8 cellular contexts compared by ENCODE assay signal in genomic region chr7:101754432-101755159, GRCh38.
DNase-seq lines count a peak whose midpoint lies in the region; ATAC-seq and TF ChIP-seq lines count a peak whose summit lies in the region.

No MANE protein-coding gene starts in this region.

- H3K27me3 ChIP-seq in foreskin keratinocyte: no peaks in the 10 kb centered on the region
- no peaks in the 10 kb centered on the region for H3K27me3 ChIP-seq in smooth muscle cell (ENCODE audit: low read depth)

- H3K4me3 ChIP-seq in smooth muscle cell: peak overlapping the region; percentile 34

- H3K4me2 ChIP-seq in smooth muscle cell: peak overlapping the region; percentile 56

- H2AFZ ChIP-seq in smooth muscle cell (ENCODE audit: low read depth): peak overlapping the region; percentile 62

- peaks cover 24% of the 10 kb centered on the region for H3K4me1 Mint-ChIP-seq in activated naive CD4-positive, alpha-beta T cell treated with anti-CD3 and anti-CD28 coated beads, Interleukin-2, amount 10 ng/mL, durations not matched to agents 7 days and 5 days
- H3K4me1 Mint-ChIP-seq in T-helper 2 cell treated with Interferon-gamma antibody and Interleukin-4, amounts not matched to agents 5 μg/mL and 100 μg/mL, for 36 hours (ENCODE audit: low read depth): peaks cover 20% of the 10 kb centered on the region

- no peaks in the 10 kb centered on the region for H3F3A ChIP-seq in smooth muscle cell (ENCODE audit: low read depth)

- peak overlapping the region; percentile 82 for H3K27ac Mint-ChIP-seq in activated naive CD4-positive, alpha-beta T cell treated with anti-CD3 and anti-CD28 coated beads, Interleukin-2, amount 10 ng/mL, durations not matched to agents 7 days and 5 days
- peak overlapping the region; percentile 91 for H3K27ac Mint-ChIP-seq in T-helper 2 cell treated with Interferon-gamma antibody and Interleukin-4, amounts not matched to agents 5 μg/mL and 100 μg/mL, for 36 hours

- CTCF ChIA-PET in activated naive CD4-positive, alpha-beta T cell treated with anti-CD3 and anti-CD28 coated beads, Interleukin-2, amount 10 ng/mL, durations not matched to agents 7 days and 5 days (lab: Charles Lee): interaction anchor here (0.6 to 2.4 kb wide), 2 partner anchors 11 to 175 kb away, joined by 4 to 26 read pairs; no protein-coding TSS in a partner anchor

- no peak for DNase-seq in activated naive CD4-positive, alpha-beta T cell treated with anti-CD3 and anti-CD28 coated beads, Interleukin-2, amount 10 ng/mL, durations not matched to agents 7 days and 5 days
- no peak for DNase-seq in activated naive CD4-positive, alpha-beta T cell treated with Interleukin-2 at 50 U/mL for 16 hours
- DNase-seq in T-helper 2 cell treated with Interferon-gamma antibody and Interleukin-4, amounts not matched to agents 5 μg/mL and 100 μg/mL, for 36 hours (ENCODE audit: low spot score): no peak
- DNase-seq in foreskin keratinocyte: peak; percentile 4 to 20
- no peak for DNase-seq in smooth muscle cell (lab: John Stamatoyannopoulos, UW; ENCODE audit: unreplicated experiment)
- no peak for DNase-seq in cerebellum (ENCODE audit: low spot score)
- DNase-seq in NCI-H774 (lab: John Stamatoyannopoulos, UW): no peak

- H3K4me1 ChIP-seq in foreskin keratinocyte: no peaks in the 10 kb centered on the region
- H3K4me1 ChIP-seq in smooth muscle cell (ENCODE audit: low read depth): no peaks in the 10 kb centered on the region

- H3K27me3 Mint-ChIP-seq in activated naive CD4-positive, alpha-beta T cell treated with anti-CD3 and anti-CD28 coated beads, Interleukin-2, amount 10 ng/mL, durations not matched to agents 7 days and 5 days: peaks cover 3% of the 10 kb centered on the region
- no peaks in the 10 kb centered on the region for H3K27me3 Mint-ChIP-seq in T-helper 2 cell treated with Interferon-gamma antibody and Interleukin-4, amounts not matched to agents 5 μg/mL and 100 μg/mL, for 36 hours (ENCODE audit: low read depth)

- no peaks in the 10 kb centered on the region for H3K9me3 ChIP-seq in smooth muscle cell (replicated peaks; ENCODE audit: low read depth)

- H3K27ac ChIP-seq in foreskin keratinocyte: peak overlapping the region; percentile 12
- H3K27ac ChIP-seq in smooth muscle cell (ENCODE audit: low read depth): no peak overlapping the region

- H3K36me3 ChIP-seq in smooth muscle cell (ENCODE audit: low read depth): no peaks in the 10 kb centered on the region

- TF ChIP-seq CTCF in foreskin keratinocyte (conservative IDR thresholded peaks at IDR 0.05) (no peak), smooth muscle cell (IDR thresholded peaks at IDR 0.05; ENCODE audit: borderline replicate concordance, insufficient read depth, poor library complexity, severe bottlenecking) (no peak)

- ATAC-seq in foreskin keratinocyte (no peak), GM18505 (IDR thresholded peaks at IDR 0.05; ENCODE audit: unreplicated experiment) (no peak)

- H3K4me3 Mint-ChIP-seq in activated naive CD4-positive, alpha-beta T cell treated with anti-CD3 and anti-CD28 coated beads, Interleukin-2, amount 10 ng/mL, durations not matched to agents 7 days and 5 days: peak overlapping the region; percentile 73
- H3K4me3 Mint-ChIP-seq in T-helper 2 cell treated with Interferon-gamma antibody and Interleukin-4, amounts not matched to agents 5 μg/mL and 100 μg/mL, for 36 hours: peak overlapping the region; percentile 84

- no peak overlapping the region for H3K9ac ChIP-seq in smooth muscle cell (ENCODE audit: low read depth)

- no peaks in the 10 kb centered on the region for H4K20me1 ChIP-seq in smooth muscle cell (ENCODE audit: low read depth)

- no peaks in the 10 kb centered on the region for H3K36me3 Mint-ChIP-seq in activated naive CD4-positive, alpha-beta T cell treated with anti-CD3 and anti-CD28 coated beads, Interleukin-2, amount 10 ng/mL, durations not matched to agents 7 days and 5 days
- no peaks in the 10 kb centered on the region for H3K36me3 Mint-ChIP-seq in T-helper 2 cell treated with Interferon-gamma antibody and Interleukin-4, amounts not matched to agents 5 μg/mL and 100 μg/mL, for 36 hours (ENCODE audit: low read depth)

- no peak for TF ChIP-seq POLR2A in GM18505 (IDR thresholded peaks at IDR 0.05; ENCODE audit: borderline replicate concordance, extremely low read depth, insufficient read depth, insufficient read length)

- 78% methylated on average over 22 of the region's 22 CpGs for WGBS in smooth muscle cell (ENCODE audit: low lambda C conversion rate)

- no peaks in the 10 kb centered on the region for H3K79me2 ChIP-seq in smooth muscle cell (ENCODE audit: low read depth)

- no peaks in the 10 kb centered on the region for H3K9me3 Mint-ChIP-seq in activated naive CD4-positive, alpha-beta T cell treated with anti-CD3 and anti-CD28 coated beads, Interleukin-2, amount 10 ng/mL, durations not matched to agents 7 days and 5 days
- no peaks in the 10 kb centered on the region for H3K9me3 Mint-ChIP-seq in T-helper 2 cell treated with Interferon-gamma antibody and Interleukin-4, amounts not matched to agents 5 μg/mL and 100 μg/mL, for 36 hours

Comparison
In these comparisons a context has a peak if more than half of its experiments do, and no peak if none do; other contexts are left out.
1. DNase-seq: peak in foreskin keratinocyte (2 of 2); none in activated naive CD4-positive, alpha-beta T cell treated with anti-CD3 and anti-CD28 coated beads, Interleukin-2, amount 10 ng/mL, durations not matched to agents 7 days and 5 days (single experiment), activated naive CD4-positive, alpha-beta T cell treated with Interleukin-2 at 50 U/mL for 16 hours (single experiment), T-helper 2 cell treated with Interferon-gamma antibody and Interleukin-4, amounts not matched to agents 5 μg/mL and 100 μg/mL, for 36 hours (single experiment), smooth muscle cell (single experiment), cerebellum (single experiment) and NCI-H774 (single experiment).